In genomic region chr7:107168233-107169119, GRCh38 we compare ENCODE assay signal across 8 cellular contexts. TPM values are rescaled to one million over a fixed set of nuclear protein-coding genes. Genes with fewer than 3 reads are reported as not detected.
DNase-seq lines count a peak whose midpoint lies in the region; ATAC-seq lines count a peak whose summit lies in the region.

Gene HBP1, plus strand, starts transcription at chr7:107169003. Its CDS starts 10,891 bp downstream, at chr7:107179894.

- peaks cover 22% of the 10 kb centered on the region for H3K4me1 Mint-ChIP-seq in dendritic cell treated with granulocyte-macrophage colony-stimulating factor and Interleukin-4, amounts not matched to agents 40 ng/mL and 50 ng/mL, for 4 days (ENCODE audit: low read depth)

- ATAC-seq in GM19395 (IDR thresholded peaks at IDR 0.05; ENCODE audit: unreplicated experiment) (peak; percentile 90), HG03565 (IDR thresholded peaks at IDR 0.05; ENCODE audit: unreplicated experiment) (peak; percentile 84), left lobe of liver (peak; percentile 85)

- DNase-seq in C1 segment of cervical spinal cord (lab: John Stamatoyannopoulos, UW) (peak; percentile 81 to 100 (median 99)), NCI-H774 (lab: John Stamatoyannopoulos, UW) (peak; percentile 99), left lobe of liver (ENCODE audit: low spot score) (peak; percentile 100)
- peak; percentile 98 for DNase-seq in activated CD4-positive, alpha-beta T cell treated with anti-CD3 and anti-CD28 coated beads, Interleukin-2, amount 50 U/mL, for 4 hours
- peak; percentile 97 for DNase-seq in stimulated activated CD4-positive, alpha-beta T cell treated with anti-CD3 and anti-CD28 coated beads, Interleukin-2, amount 100 ng/mL, for 4 hours (ENCODE audit: low read depth)

- peaks cover 4% of the 10 kb centered on the region for H3K27me3 Mint-ChIP-seq in dendritic cell treated with granulocyte-macrophage colony-stimulating factor and Interleukin-4, amounts not matched to agents 40 ng/mL and 50 ng/mL, for 4 days

- intact Hi-C loops in dendritic cell treated with granulocyte-macrophage colony-stimulating factor and Interleukin-4, amounts not matched to agents 40 ng/mL and 50 ng/mL, for 4 days (cut with micrococcal nuclease) = loop anchor here (5.0 kb wide), 1 partner anchor 296 kb away; no protein-coding TSS in a partner anchor

- H3K9me3 Mint-ChIP-seq in dendritic cell treated with granulocyte-macrophage colony-stimulating factor and Interleukin-4, amounts not matched to agents 40 ng/mL and 50 ng/mL, for 4 days = no peaks in the 10 kb centered on the region

- peak within 1 kb of the TSS; percentile 96 for H3K27ac Mint-ChIP-seq in dendritic cell treated with granulocyte-macrophage colony-stimulating factor and Interleukin-4, amounts not matched to agents 40 ng/mL and 50 ng/mL, for 4 days

- H3K36me3 Mint-ChIP-seq in dendritic cell treated with granulocyte-macrophage colony-stimulating factor and Interleukin-4, amounts not matched to agents 40 ng/mL and 50 ng/mL, for 4 days (ENCODE audit: low read depth) = peaks cover 36% of the 10 kb centered on the region

- H3K4me3 Mint-ChIP-seq in dendritic cell treated with granulocyte-macrophage colony-stimulating factor and Interleukin-4, amounts not matched to agents 40 ng/mL and 50 ng/mL, for 4 days = peak within 1 kb of the TSS; percentile 89

RNA-seq across cellular contexts. Expression of gene HBP1, which starts in this region (rescaled TPM):
- total RNA-seq in left lobe of liver = 32.1 TPM

Comparison
In these comparisons a context has a peak if more than half of its experiments do, and no peak if none do; other contexts are left out.
1. Peak in every context shown above with its lines: DNase-seq and ATAC-seq.